Comparison of ENCODE assay signal across 2 cellular contexts in genomic region chr19:48516536-48516935, GRCh38.
TF ChIP-seq lines count a peak whose summit lies in the region.

No MANE protein-coding gene starts in this region.

TF ChIP-seq in A549, 52 proteins besides CTCF, POLR2A, EP300 and RAD21:
- TF ChIP-seq ZNF302 (CRISPR knock-in tag; IDR thresholded peaks at IDR 0.05) (no peak), CHD2 (IDR thresholded peaks at IDR 0.05; ENCODE audit: low read length, partially characterized antibody) (no peak), ZFP36 (IDR thresholded peaks at IDR 0.05; ENCODE audit: borderline replicate concordance, partially characterized antibody) (no peak), ATOH8 (CRISPR knock-in tag; IDR thresholded peaks at IDR 0.05; ENCODE audit: low read depth) (no peak), POLR2AphosphoS2 (conservative IDR thresholded peaks at IDR 0.05; ENCODE audit: low read length) (no peak), BHLHE40 (IDR thresholded peaks at IDR 0.05; ENCODE audit: low read depth, low read length) (no peak), HMGXB4 (CRISPR knock-in tag; IDR thresholded peaks at IDR 0.05; ENCODE audit: borderline replicate concordance) (no peak), KDM5A (IDR thresholded peaks at IDR 0.05) (no peak), RFX5 (IDR thresholded peaks at IDR 0.05) (no peak), JUNB (IDR thresholded peaks at IDR 0.05) (no peak), JUN (IDR thresholded peaks at IDR 0.05) (no peak), CBX2 (IDR thresholded peaks at IDR 0.05; ENCODE audit: borderline replicate concordance, low read depth) (no peak), GATA3 (IDR thresholded peaks at IDR 0.05; ENCODE audit: borderline replicate concordance) (no peak), HES2 (IDR thresholded peaks at IDR 0.05) (no peak), KDM1A (IDR thresholded peaks at IDR 0.05; ENCODE audit: low read depth) (no peak), CEBPB (IDR thresholded peaks at IDR 0.05) (no peak), BCL3 (IDR thresholded peaks at IDR 0.05) (no peak)

TF ChIP-seq in H1, 55 proteins besides CTCF, POLR2A, EP300 and RAD21:
- TF ChIP-seq SAP30 (IDR thresholded peaks at IDR 0.05; ENCODE audit: insufficient read depth, insufficient replicate concordance, low read length) = no peak
- no peak for TF ChIP-seq YY1 (IDR thresholded peaks at IDR 0.05; ENCODE audit: low read depth, low read length)
- no peak for TF ChIP-seq EGR1 (IDR thresholded peaks at IDR 0.05; ENCODE audit: borderline replicate concordance, low read depth, low read length)
- no peak for TF ChIP-seq NRF1 (IDR thresholded peaks at IDR 0.05; ENCODE audit: low read depth, low read length)
- TF ChIP-seq NANOG (IDR thresholded peaks at IDR 0.05; ENCODE audit: insufficient read depth, low read depth, low read length, poor library complexity, severe bottlenecking) = no peak
- TF ChIP-seq CHD2 (IDR thresholded peaks at IDR 0.05; ENCODE audit: low read length) = no peak
- no peak for TF ChIP-seq MAFK (IDR thresholded peaks at IDR 0.05; ENCODE audit: low read depth, low read length)
- no peak for TF ChIP-seq POU5F1 (IDR thresholded peaks at IDR 0.05; ENCODE audit: low read depth, low read length)
- no peak for TF ChIP-seq CHD1 (IDR thresholded peaks at IDR 0.05; ENCODE audit: low read depth, low read length)
- TF ChIP-seq JUN (IDR thresholded peaks at IDR 0.05; ENCODE audit: low read depth, low read length) = no peak
- TF ChIP-seq POLR2AphosphoS5 (IDR thresholded peaks at IDR 0.05; ENCODE audit: low read depth, low read length) = no peak
- no peak for TF ChIP-seq KDM4A (IDR thresholded peaks at IDR 0.05; ENCODE audit: low read depth, low read length, severe bottlenecking)
- no peak for TF ChIP-seq TEAD4 (IDR thresholded peaks at IDR 0.05; ENCODE audit: low read depth, low read length)
